27 cellular contexts compared by ENCODE assay signal in genomic region chr3:28218917-28219198, GRCh38.
"Had no signal": no experiment of that assay in that cellular context is flagged by ENCODE, and none has a peak within 500 bp of the region (broad histone marks: within the 10 kb centered on the region; RNA-seq: fewer than 3 reads in every experiment).

No MANE protein-coding gene starts in this region.

- ATAC-seq: foreskin keratinocyte, gastroesophageal sphincter, heart left ventricle, left lobe of liver, mucosa of descending colon, right cardiac atrium had no signal

- DNase-seq: dermis blood vessel endothelial cell; effector memory CD4-positive, alpha-beta T cell; foreskin keratinocyte; heart left ventricle; kidney; mucosa of descending colon; naive B cell; nephron progenitor cell; nucleus accumbens; right cardiac atrium; sigmoid colon; stimulated activated CD4-positive, alpha-beta T cell treated with anti-CD3 and anti-CD28 coated beads, Interleukin-2, amount 100 ng/mL, for 24 hours; stimulated activated CD4-positive, alpha-beta T cell treated with anti-CD3 and anti-CD28 coated beads, Interleukin-4, amount 100 ng/mL, for 24 hours; stimulated activated naive CD4-positive, alpha-beta T cell treated with Interleukin-2 at 50 U/mL for 16 hours; upper lobe of left lung; uterus had no signal

- H3K36me3 Mint-ChIP-seq: memory B cell; stimulated activated effector memory CD8-positive, alpha-beta T cell treated with anti-CD3 and anti-CD28 coated beads, Interleukin-12 subunit alpha, Interleukin-12 subunit beta, amount 100 ng/mL, for 72 hours had no signal

- H3K27me3 ChIP-seq: esophagus muscularis mucosa, foreskin keratinocyte, gastroesophageal sphincter, heart left ventricle, hepatocyte, sigmoid colon, tibial nerve, upper lobe of left lung, uterus had no signal

- H3K9me3 ChIP-seq: prostate gland, uterus had no signal

- H3K4me2 ChIP-seq: hepatocyte had no signal

- H3K27ac Mint-ChIP-seq: memory B cell; nephron progenitor cell; stimulated activated effector memory CD8-positive, alpha-beta T cell treated with anti-CD3 and anti-CD28 coated beads, Interleukin-12 subunit alpha, Interleukin-12 subunit beta, amount 100 ng/mL, for 72 hours had no signal

- H3K27ac ChIP-seq: coronary artery, esophagus muscularis mucosa, foreskin keratinocyte, gastroesophageal sphincter, heart left ventricle, hepatocyte, prostate gland, sigmoid colon, thoracic aorta, tibial nerve, upper lobe of left lung, uterus had no signal

- H3K36me3 ChIP-seq: esophagus muscularis mucosa, gastroesophageal sphincter, heart left ventricle, prostate gland, sigmoid colon, thoracic aorta, tibial nerve, upper lobe of left lung, uterus had no signal

- H3K4me3 Mint-ChIP-seq: memory B cell; naive B cell; nephron progenitor cell; stimulated activated effector memory CD8-positive, alpha-beta T cell treated with anti-CD3 and anti-CD28 coated beads, Interleukin-12 subunit alpha, Interleukin-12 subunit beta, amount 100 ng/mL, for 72 hours had no signal

- H3K4me1 ChIP-seq: esophagus muscularis mucosa, foreskin keratinocyte, gastroesophageal sphincter, heart left ventricle, prostate gland, sigmoid colon, tibial nerve, upper lobe of left lung, uterus had no signal

- H3K4me3 ChIP-seq: coronary artery, esophagus muscularis mucosa, gastroesophageal sphincter, heart left ventricle, hepatocyte, lung, mucosa of descending colon, prostate gland, sigmoid colon, thoracic aorta, tibial nerve, upper lobe of left lung, uterus had no signal

- H3K4me1 Mint-ChIP-seq: memory B cell, naive B cell, nephron progenitor cell had no signal
